8 cellular contexts compared by ENCODE assay signal in the genomic region with DNA sequence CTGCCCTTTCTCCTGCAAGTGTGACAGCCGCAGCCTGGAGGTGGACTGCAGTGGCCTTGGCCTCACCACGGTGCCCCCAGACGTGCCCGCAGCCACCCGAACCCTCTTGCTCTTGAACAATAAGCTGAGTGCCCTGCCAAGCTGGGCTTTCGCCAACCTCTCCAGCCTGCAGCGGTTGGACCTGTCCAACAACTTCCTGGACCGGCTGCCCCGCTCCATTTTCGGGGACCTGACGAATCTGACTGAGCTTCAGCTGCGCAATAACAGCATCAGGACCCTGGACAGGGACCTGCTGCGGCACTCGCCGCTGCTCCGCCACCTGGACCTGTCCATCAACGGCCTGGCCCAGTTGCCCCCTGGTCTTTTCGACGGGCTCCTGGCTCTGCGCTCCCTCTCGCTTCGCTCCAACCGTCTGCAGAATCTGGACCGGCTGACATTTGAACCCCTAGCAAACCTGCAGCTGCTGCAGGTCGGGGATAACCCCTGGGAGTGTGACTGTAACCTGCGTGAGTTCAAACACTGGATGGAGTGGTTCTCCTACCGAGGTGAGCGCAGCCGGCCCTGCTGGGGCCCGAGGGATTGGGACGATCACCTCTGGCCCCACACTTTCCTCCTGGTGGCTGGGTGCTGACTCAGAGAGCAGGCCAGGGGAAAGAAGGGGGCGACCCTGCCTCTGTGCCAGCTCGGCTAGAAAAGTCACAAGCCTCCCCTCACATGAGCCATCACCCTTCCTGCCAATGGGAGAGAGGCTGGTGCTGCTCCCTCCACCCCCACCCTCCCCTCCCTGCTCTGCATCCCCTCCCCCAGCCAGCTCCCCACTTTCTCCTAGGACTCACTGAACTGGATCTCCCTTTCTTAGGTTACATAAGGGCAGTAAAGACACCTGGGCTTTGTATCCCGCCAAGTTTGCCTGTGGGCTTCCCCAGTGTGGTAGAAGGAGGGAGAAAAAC. TPM values are rescaled to one million over a fixed set of nuclear protein-coding genes. Genes with fewer than 3 reads are reported as not detected.
DNase-seq lines count a peak whose midpoint lies in the region; ATAC-seq and TF ChIP-seq lines count a peak whose summit lies in the region.

No MANE protein-coding gene starts in this region.

- H3K4me3 ChIP-seq in fibroblast of the aortic adventitia (ENCODE audit: low read depth, low read length): no peak overlapping the region
- H3K4me3 ChIP-seq in trophoblast cell (ENCODE audit: low read depth, low read length): no peak overlapping the region

- no peak overlapping the region for H3K18ac ChIP-seq in trophoblast cell (ENCODE audit: low read length)

- H2BK120ac ChIP-seq in trophoblast cell (ENCODE audit: insufficient read depth, low read length, poor library complexity): no peak overlapping the region

- no peaks in the 10 kb centered on the region for H3K79me1 ChIP-seq in trophoblast cell (ENCODE audit: low read length)

- no CpG with 5 or more reads among the region's 34 CpGs for WGBS in trophoblast cell (ENCODE audit: extremely low coverage, insufficient coverage, insufficient read length)

- peaks cover 0 to 2% of the 10 kb centered on the region in 2 experiments for H3K4me1 ChIP-seq in trophoblast cell (ENCODE audit: control insufficient read depth in 1 of 2, insufficient read depth in 2 of 2, low read length in 2 of 2)

- H4K12ac ChIP-seq in trophoblast cell (ENCODE audit: low read depth, low read length): no peak overlapping the region

- in situ Hi-C loops in GM13976 (cut with MboI; ENCODE audit: low sequenced_read_pairs, unreplicated experiment): no loop called here

- H2AK5ac ChIP-seq in trophoblast cell (ENCODE audit: low read length): no peak overlapping the region

- H3K14ac ChIP-seq in trophoblast cell (ENCODE audit: low read length): no peak overlapping the region

- no peaks in the 10 kb centered on the region for H3K27me3 ChIP-seq in trophoblast cell (ENCODE audit: insufficient read depth, low read length)

- H3K9me3 ChIP-seq in trophoblast cell (ENCODE audit: insufficient read depth, low read depth, low read length): peaks cover 2% of the 10 kb centered on the region

- no peaks in the 10 kb centered on the region for H3K79me2 ChIP-seq in trophoblast cell (ENCODE audit: control insufficient read depth, insufficient read depth, low read length, poor library complexity)

- H3K23ac ChIP-seq in trophoblast cell (ENCODE audit: low read length): no peak overlapping the region

- no peak overlapping the region for H4K8ac ChIP-seq in trophoblast cell (ENCODE audit: low read depth, low read length)

- DNase-seq in GM13976 (ENCODE audit: low spot score): peak; percentile 77
- DNase-seq in RPMI8226: peak; percentile 49
- peak; percentile 63 for DNase-seq in fibroblast of the aortic adventitia (ENCODE audit: low read depth)
- DNase-seq in trophoblast cell: peak; percentile 50 to 75
- no peak for DNase-seq in mesenteric fat pad (ENCODE audit: low spot score)

- no peaks in the 10 kb centered on the region for H3K36me3 ChIP-seq in trophoblast cell (ENCODE audit: control insufficient read depth in 1 of 2, insufficient read depth in 2 of 2, low read length in 2 of 2)

- no peak overlapping the region for H2BK12ac ChIP-seq in trophoblast cell (ENCODE audit: low read length)

- no peak overlapping the region for H4K91ac ChIP-seq in trophoblast cell (ENCODE audit: low read depth, low read length)

- H3K9ac ChIP-seq in trophoblast cell (ENCODE audit: low read length): no peak overlapping the region

- TF ChIP-seq CTCF in GM13976 (IDR thresholded peaks at IDR 0.05; ENCODE audit: borderline replicate concordance, control extremely low read depth, extremely low read depth, insufficient read depth, missing control alignments) (no peak), fibroblast of the aortic adventitia (IDR thresholded peaks at IDR 0.05; ENCODE audit: insufficient read depth, low read length) (no peak)

- H2AFZ ChIP-seq in trophoblast cell (ENCODE audit: insufficient read depth, low read length, poor library complexity): no peak overlapping the region

- H3K4ac ChIP-seq in trophoblast cell (ENCODE audit: low read depth, low read length): no peak overlapping the region

- no peak overlapping the region for H2BK5ac ChIP-seq in trophoblast cell (ENCODE audit: low read depth, low read length, poor library complexity)

- ATAC-seq in HG03280 (IDR thresholded peaks at IDR 0.05; ENCODE audit: unreplicated experiment) (no peak), GM18870 (IDR thresholded peaks at IDR 0.05; ENCODE audit: unreplicated experiment) (no peak), GM18868 (IDR thresholded peaks at IDR 0.05; ENCODE audit: unreplicated experiment) (no peak)

- H3K4me2 ChIP-seq in trophoblast cell (ENCODE audit: low read length): no peak overlapping the region

- no peak overlapping the region for H3K27ac ChIP-seq in trophoblast cell (ENCODE audit: low read depth, low read length)

RNA-seq across cellular contexts. Expression of a gene that starts 10.9 kb away (rescaled TPM):
- total RNA-seq in fibroblast of the aortic adventitia (ENCODE audit: low replicate concordance) (not detected in 2 replicates), mesenteric fat pad (not detected)
- polyA plus RNA-seq in trophoblast cell (2013): 0.04 and 0.07 TPM in 2 replicates
